Comparison of ENCODE assay signal across 8 cellular contexts in genomic region chr9:133992780-133993634, GRCh38. TPM values are rescaled to one million over a fixed set of nuclear protein-coding genes. Genes with fewer than 3 reads are reported as not detected.
DNase-seq lines count a peak whose midpoint lies in the region; ATAC-seq and TF ChIP-seq lines count a peak whose summit lies in the region.

No MANE protein-coding gene starts in this region.

- no peaks in the 10 kb centered on the region for H3K27me3 ChIP-seq in right lobe of liver

- WGBS in right lobe of liver (ENCODE audit: insufficient coverage, low coverage, low lambda C conversion rate, missing lambda C conversion rate) = 3% methylated on average over 8 of the region's 74 CpGs

- DNase-seq in ACHN = peak; percentile 80
- peak; percentile 74 for DNase-seq in NCI-H510A (lab: John Stamatoyannopoulos, UW)
- peak; percentile 77 for DNase-seq in activated CD4-positive, alpha-beta T cell treated with anti-CD3 and anti-CD28 coated beads for 48 hours
- peak; percentile 69 for DNase-seq in dedifferentiated amniotic fluid mesenchymal stem cell (ENCODE audit: extremely low spot score)
- DNase-seq in right lobe of liver = peak; percentile 90 to 94 (median 92)
- peak; percentile 24 to 72 (median 43) for DNase-seq in stimulated activated CD4-positive, alpha-beta T cell treated with anti-CD3 and anti-CD28 coated beads, TNF-alpha, amount 100 ng/mL, for 1 hour (ENCODE audit: low read depth in 3 of 3, low spot score in 1 of 3)

- no peaks in the 10 kb centered on the region for H3K36me3 ChIP-seq in right lobe of liver

- intact Hi-C loops in right lobe of liver (cut with DNase I) = loop anchor here in 1 of 2 donors (5.0 kb wide), 1 partner anchor 201 kb away; no protein-coding TSS in a partner anchor

- in situ Hi-C loops in ACHN (cut with HindIII; ENCODE audit: low pct_ligation_motif_present, low pct_unique_long_range_greater_than_20kb, low sequenced_read_pairs) = loop anchor here (25.0 kb wide), 1 partner anchor 206 kb away; no protein-coding TSS in a partner anchor

- no peaks in the 10 kb centered on the region for H3K9me3 ChIP-seq in right lobe of liver

- TF ChIP-seq CTCF in right lobe of liver (IDR thresholded peaks at IDR 0.05) = peak; percentile 10 to 55 (median 35)

- ATAC-seq in GM18907 (IDR thresholded peaks at IDR 0.05; ENCODE audit: unreplicated experiment) (peak; percentile 52), HG03175 (IDR thresholded peaks at IDR 0.05; ENCODE audit: unreplicated experiment) (peak; percentile 54), right lobe of liver (peak; percentile 68 to 78 (median 72))

- peak; percentile 87 for TF ChIP-seq POLR2A in right lobe of liver (IDR thresholded peaks at IDR 0.05)

- peak overlapping the region; percentile 66 to 75 (median 72) for H3K4me3 ChIP-seq in right lobe of liver

- H3K4me1 ChIP-seq in right lobe of liver = peaks cover 0 to 24% (median 11%) of the 10 kb centered on the region in 4 donors

- peak overlapping the region; percentile 86 to 95 (median 89) for H3K27ac ChIP-seq in right lobe of liver

RNA-seq across cellular contexts. Expression of gene VAV2, which starts 0.9 kb away (rescaled TPM):
- total RNA-seq in right lobe of liver = 10 to 100 TPM; 30.1 to 44.3 (median 34.9) TPM

RNA-seq across cellular contexts. Expression of gene BRD3OS, which starts 32.3 kb away (rescaled TPM):
- 1 to 10 TPM; 3.2 to 8.1 (median 5.9) TPM for total RNA-seq in right lobe of liver

Comparison
In these comparisons a context has a peak if more than half of its experiments do, and no peak if none do; other contexts are left out.
1. Peak in every context shown above with its lines: DNase-seq, ATAC-seq, H3K4me3 ChIP-seq and H3K27ac ChIP-seq.